Comparison of ENCODE assay signal across 10 cellular contexts in the genomic region with DNA sequence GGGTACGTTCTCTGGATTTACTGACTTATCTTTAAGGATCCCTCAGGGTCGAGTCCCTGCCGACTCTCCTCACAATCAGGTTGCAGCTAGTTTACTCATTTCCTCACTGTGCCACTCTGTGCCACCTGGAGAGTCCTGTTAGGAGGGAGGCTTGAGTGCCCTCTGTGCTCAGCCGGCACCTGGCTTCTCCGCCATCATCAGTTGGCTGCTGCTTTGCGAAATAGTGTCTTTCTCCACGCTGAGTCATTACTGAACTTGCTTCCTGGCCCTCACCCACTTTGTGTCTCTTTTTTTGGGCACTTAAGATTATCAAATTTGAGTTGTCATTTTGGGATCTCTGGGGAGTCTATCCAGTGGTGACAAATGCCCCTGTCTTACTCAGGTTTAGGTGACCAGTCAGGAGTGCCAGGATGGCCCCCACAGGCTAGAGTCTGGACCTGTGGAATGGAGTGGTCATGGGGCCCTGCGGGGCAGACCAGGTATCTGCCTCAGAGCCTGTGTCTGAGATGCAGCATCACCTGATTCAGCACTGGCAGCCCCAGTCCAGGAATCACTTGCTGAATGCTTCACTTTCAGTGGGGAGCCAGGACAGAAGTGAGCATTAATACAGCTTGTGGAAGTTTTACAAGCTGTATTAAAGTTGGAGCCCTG. TPM values are rescaled to one million over a fixed set of nuclear protein-coding genes. Genes with fewer than 3 reads are reported as not detected.
DNase-seq lines count a peak whose midpoint lies in the region; ATAC-seq and TF ChIP-seq lines count a peak whose summit lies in the region.
"Had no signal": no experiment of that assay in that cellular context is flagged by ENCODE, and none has a peak within 500 bp of the region (broad histone marks: within the 10 kb centered on the region; RNA-seq: fewer than 3 reads in every experiment).

No MANE protein-coding gene starts in this region.

- H3K4me1 ChIP-seq in prostate gland (replicated peaks) = peaks cover 19% of the 10 kb centered on the region

- DNase-seq in SKM-1 treated with dmso at 0.1 percent for 144 hours (lab: John Stamatoyannopoulos, UW; ENCODE audit: unreplicated experiment) = peak; percentile 32
- DNase-seq in SKM-1 (lab: John Stamatoyannopoulos, UW; ENCODE audit: unreplicated experiment) = no peak
- DNase-seq in NCI-H2107 (lab: John Stamatoyannopoulos, UW) = peak; percentile 39
- no peak for DNase-seq in activated naive CD8-positive, alpha-beta T cell treated with anti-CD3 and anti-CD28 coated beads, Interleukin-2, amount 50 U/mL, for 24 hours
- DNase-seq in prostate gland (ENCODE audit: low spot score) = peak; percentile 12
- no peak for DNase-seq in NCI-H2227 treated with DMSO at 0.1 percent for 48 hours (lab: John Stamatoyannopoulos, UW)
- DNase-seq: ACHN, WERI-Rb-1 had no signal

- 84% methylated on average over 8 of the region's 8 CpGs for WGBS in prostate gland

- H3K27ac ChIP-seq in prostate gland = no peak overlapping the region
- H3K27ac ChIP-seq: WERI-Rb-1 had no signal

- H3K27ac Mint-ChIP-seq in activated naive CD8-positive, alpha-beta T cell treated with anti-CD3 and anti-CD28 coated beads, Interleukin-2, amount 50 U/mL, for 24 hours = peak overlapping the region; percentile 44

- TF ChIP-seq CTCF in prostate gland (IDR thresholded peaks at IDR 0.05) = no peak

- H3K9me3 Mint-ChIP-seq in activated naive CD8-positive, alpha-beta T cell treated with anti-CD3 and anti-CD28 coated beads, Interleukin-2, amount 50 U/mL, for 24 hours = no peaks in the 10 kb centered on the region

- no peaks in the 10 kb centered on the region for H3K27me3 Mint-ChIP-seq in activated naive CD8-positive, alpha-beta T cell treated with anti-CD3 and anti-CD28 coated beads, Interleukin-2, amount 50 U/mL, for 24 hours

- no peaks in the 10 kb centered on the region for H3K27me3 ChIP-seq in prostate gland (replicated peaks; ENCODE audit: insufficient read depth)

- H3K36me3 ChIP-seq in prostate gland = peaks cover 0 to 3% of the 10 kb centered on the region in 2 donors

- TF ChIP-seq POLR2A in prostate gland (IDR thresholded peaks at IDR 0.05) = no peak

- no peaks in the 10 kb centered on the region for H3K9me3 ChIP-seq in prostate gland

- no peak overlapping the region for H3K4me3 ChIP-seq in prostate gland

- no peak overlapping the region for H3K4me3 Mint-ChIP-seq in activated naive CD8-positive, alpha-beta T cell treated with anti-CD3 and anti-CD28 coated beads, Interleukin-2, amount 50 U/mL, for 24 hours

- intact Hi-C loops in prostate gland (cut with DNase I) = no loop called here

- ATAC-seq in activated naive CD8-positive, alpha-beta T cell treated with anti-CD3 and anti-CD28 coated beads, Interleukin-2, amount 50 U/mL, for 24 hours = peak; percentile 13
- ATAC-seq in HG03039 (IDR thresholded peaks at IDR 0.05; ENCODE audit: unreplicated experiment) (no peak), GM18907 (IDR thresholded peaks at IDR 0.05; ENCODE audit: unreplicated experiment) (no peak)

- H3K4me1 Mint-ChIP-seq in activated naive CD8-positive, alpha-beta T cell treated with anti-CD3 and anti-CD28 coated beads, Interleukin-2, amount 50 U/mL, for 24 hours = no peaks in the 10 kb centered on the region

- H3K36me3 Mint-ChIP-seq in activated naive CD8-positive, alpha-beta T cell treated with anti-CD3 and anti-CD28 coated beads, Interleukin-2, amount 50 U/mL, for 24 hours (ENCODE audit: low read depth) = peaks cover 63% of the 10 kb centered on the region

RNA-seq across cellular contexts. Expression of a gene that starts 37.7 kb away (rescaled TPM):
- total RNA-seq in prostate gland = 10 to 100 TPM; 31.6 to 33.9 TPM

Comparison
In these comparisons a context has a peak if more than half of its experiments do, and no peak if none do; other contexts are left out.
1. DNase-seq: peak in SKM-1 treated with dmso at 0.1 percent for 144 hours (single experiment), NCI-H2107 (single experiment) and prostate gland (single experiment); none in SKM-1 (single experiment), activated naive CD8-positive, alpha-beta T cell treated with anti-CD3 and anti-CD28 coated beads, Interleukin-2, amount 50 U/mL, for 24 hours (single experiment) and NCI-H2227 treated with DMSO at 0.1 percent for 48 hours (single experiment).